8 cellular contexts compared by ENCODE assay signal in the genomic region with DNA sequence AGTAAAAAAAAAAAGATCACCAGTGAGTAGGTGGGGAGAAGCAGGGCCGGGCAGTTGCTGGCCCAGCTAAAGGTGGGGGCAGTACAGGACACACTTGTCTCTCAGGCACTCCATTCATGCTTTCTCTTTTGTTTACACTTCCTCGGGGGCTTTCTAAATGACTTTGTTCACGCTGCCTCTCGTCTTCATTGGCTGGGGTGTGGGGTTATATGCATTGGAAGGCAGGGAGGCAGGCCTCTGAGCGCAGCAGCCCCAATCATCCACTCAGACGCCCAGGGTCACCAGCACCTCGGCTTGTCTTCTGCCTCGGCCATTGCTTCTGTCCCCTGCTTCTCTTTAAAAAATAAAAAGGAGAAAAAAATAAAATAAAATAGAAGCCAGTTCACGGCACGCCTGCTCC. TPM values are rescaled to one million over a fixed set of nuclear protein-coding genes. Genes with fewer than 3 reads are reported as not detected.
DNase-seq lines count a peak whose midpoint lies in the region; ATAC-seq and TF ChIP-seq lines count a peak whose summit lies in the region.

No MANE protein-coding gene starts in this region.

- TF ChIP-seq EP300 in sigmoid colon (IDR thresholded peaks at IDR 0.05): no peak

- no peak for TF ChIP-seq CTCF in DND-41 (IDR thresholded peaks at IDR 0.05; ENCODE audit: borderline replicate concordance, extremely low read depth, low read length, poor library complexity, severe bottlenecking)
- no peak for TF ChIP-seq CTCF in left ventricle myocardium inferior (IDR thresholded peaks at IDR 0.05; ENCODE audit: borderline replicate concordance)
- no peak for TF ChIP-seq CTCF in sigmoid colon (IDR thresholded peaks at IDR 0.05)

- peak overlapping the region; percentile 84 for H3K4me3 Mint-ChIP-seq in activated T-helper 1 cell treated with anti-CD3 and anti-CD28 coated beads, Interleukin-12 subunit alpha, Interleukin-12 subunit beta, Interleukin-2, Interleukin-4 antibody, amounts not matched to agents 30 ng/mL and 10 ng/mL and 1 ng/mL, durations not matched to agents 14 hours and 24 hours and 36 hours

- peak overlapping the region; percentile 67 for H3K9ac ChIP-seq in DND-41 (ENCODE audit: low read depth, low read length)

- H3K4me1 ChIP-seq in DND-41 (ENCODE audit: insufficient read depth, low read length) (peaks cover 39% of the 10 kb centered on the region), left ventricle myocardium inferior (peaks cover 73% of the 10 kb centered on the region), sigmoid colon (peaks cover 0 to 62% (median 48%) of the 10 kb centered on the region in 4 donors)

- peak overlapping the region; percentile 85 for H2AFZ ChIP-seq in DND-41 (ENCODE audit: low read depth, low read length)

- H3K79me2 ChIP-seq in DND-41 (ENCODE audit: insufficient read depth, low read length): 0 out of 2 replicates have a peak, but pooled peaks cover 2% of the 10 kb centered on the region

- peaks cover 46% of the 10 kb centered on the region for H3K4me1 Mint-ChIP-seq in activated T-helper 1 cell treated with anti-CD3 and anti-CD28 coated beads, Interleukin-12 subunit alpha, Interleukin-12 subunit beta, Interleukin-2, Interleukin-4 antibody, amounts not matched to agents 30 ng/mL and 10 ng/mL and 1 ng/mL, durations not matched to agents 14 hours and 24 hours and 36 hours (ENCODE audit: low read depth)

- H3K27ac ChIP-seq in DND-41 (ENCODE audit: low read length) (peak overlapping the region; percentile 38; the same call in 1 of the 2 replicates), left ventricle myocardium inferior (replicated peaks) (peak overlapping the region; percentile 95), sigmoid colon (peak overlapping the region; percentile 94 to 99 (median 96))

- DNase-seq in DND-41: peak; percentile 25
- peak; percentile 34 for DNase-seq in NAMALWA (ENCODE audit: low spot score)
- DNase-seq in activated T-helper 1 cell treated with anti-CD3 and anti-CD28 coated beads, Interleukin-12 subunit alpha, Interleukin-12 subunit beta, Interleukin-2, Interleukin-4 antibody, amounts not matched to agents 30 ng/mL and 10 ng/mL and 1 ng/mL, durations not matched to agents 14 hours and 24 hours and 36 hours (ENCODE audit: low spot score): peak; percentile 27
- no peak for DNase-seq in left ventricle myocardium inferior
- DNase-seq in sigmoid colon: peak; percentile 68
- no peak for DNase-seq in effector CD4-positive, alpha-beta T cell
- no peak for DNase-seq in activated CD4-positive, CD25-positive, alpha-beta regulatory T cell treated with anti-CD3 and anti-CD28 coated beads, Interleukin-2, amount 50 U/mL, for 72 hours

- intact Hi-C loops in activated T-helper 1 cell treated with anti-CD3 and anti-CD28 coated beads, Interleukin-12 subunit alpha, Interleukin-12 subunit beta, Interleukin-2, Interleukin-4 antibody, amounts not matched to agents 30 ng/mL and 10 ng/mL and 1 ng/mL, durations not matched to agents 14 hours and 24 hours and 36 hours (cut with micrococcal nuclease): loop anchor here (1.0 to 5.0 kb wide), 2 partner anchors 404 to 804 kb away; a partner anchor contains a TSS
- intact Hi-C loops in left ventricle myocardium inferior (cut with micrococcal nuclease) (loop anchor here (5.0 to 10.0 kb wide), 2 partner anchors 74 to 267 kb away; no protein-coding TSS in a partner anchor), sigmoid colon (cut with DNase I) (loop anchor here (5.0 kb wide), 1 partner anchor 404 kb away; a partner anchor contains a TSS)

- TF ChIP-seq POLR2A in sigmoid colon (IDR thresholded peaks at IDR 0.05): no peak

- no peaks in the 10 kb centered on the region for H3K36me3 Mint-ChIP-seq in activated T-helper 1 cell treated with anti-CD3 and anti-CD28 coated beads, Interleukin-12 subunit alpha, Interleukin-12 subunit beta, Interleukin-2, Interleukin-4 antibody, amounts not matched to agents 30 ng/mL and 10 ng/mL and 1 ng/mL, durations not matched to agents 14 hours and 24 hours and 36 hours (ENCODE audit: low read depth)

- peaks cover 4% of the 10 kb centered on the region for H3K27me3 ChIP-seq in DND-41 (ENCODE audit: insufficient read depth, low read length, poor library complexity)
- H3K27me3 ChIP-seq in left ventricle myocardium inferior (ENCODE audit: low read depth): no peaks in the 10 kb centered on the region
- no peaks in the 10 kb centered on the region for H3K27me3 ChIP-seq in sigmoid colon

- H3K4me3 ChIP-seq in DND-41 (ENCODE audit: low read depth in 1 of 2, low read length in 2 of 2) (peak overlapping the region; percentile 43 to 60; a peak in 3 of 4 replicates), left ventricle myocardium inferior (peak overlapping the region; percentile 87), sigmoid colon (peak overlapping the region; percentile 60 to 81 (median 74))

- H3K27me3 Mint-ChIP-seq in activated T-helper 1 cell treated with anti-CD3 and anti-CD28 coated beads, Interleukin-12 subunit alpha, Interleukin-12 subunit beta, Interleukin-2, Interleukin-4 antibody, amounts not matched to agents 30 ng/mL and 10 ng/mL and 1 ng/mL, durations not matched to agents 14 hours and 24 hours and 36 hours (ENCODE audit: insufficient read depth): peaks cover 5% of the 10 kb centered on the region

- no peaks in the 10 kb centered on the region for H3K36me3 ChIP-seq in DND-41 (ENCODE audit: insufficient read depth, low read length)
- no peaks in the 10 kb centered on the region for H3K36me3 ChIP-seq in left ventricle myocardium inferior
- no peaks in the 10 kb centered on the region for H3K36me3 ChIP-seq in sigmoid colon

- 0 out of 2 replicates have a peak, but pooled peaks cover 3% of the 10 kb centered on the region for H4K20me1 ChIP-seq in DND-41 (ENCODE audit: insufficient read depth, low read length)

- no peaks in the 10 kb centered on the region for H3K9me3 Mint-ChIP-seq in activated T-helper 1 cell treated with anti-CD3 and anti-CD28 coated beads, Interleukin-12 subunit alpha, Interleukin-12 subunit beta, Interleukin-2, Interleukin-4 antibody, amounts not matched to agents 30 ng/mL and 10 ng/mL and 1 ng/mL, durations not matched to agents 14 hours and 24 hours and 36 hours

- WGBS in sigmoid colon, 2 donors: 2 to 9% methylated on average over 10 of the region's 10 CpGs

- H3K9me3 ChIP-seq in DND-41 (ENCODE audit: insufficient read depth, low read length, severe bottlenecking): no peaks in the 10 kb centered on the region
- no peaks in the 10 kb centered on the region for H3K9me3 ChIP-seq in left ventricle myocardium inferior (replicated peaks)
- no peaks in the 10 kb centered on the region for H3K9me3 ChIP-seq in sigmoid colon

- ATAC-seq in DND-41 (ENCODE audit: insufficient read depth, low read depth): 0 out of 3 replicates have a peak, but pooled peaks have one; percentile 8
- ATAC-seq in GM21360 (IDR thresholded peaks at IDR 0.05; ENCODE audit: unreplicated experiment): peak; percentile 41

- peak overlapping the region; percentile 41 for H3K27ac Mint-ChIP-seq in activated T-helper 1 cell treated with anti-CD3 and anti-CD28 coated beads, Interleukin-12 subunit alpha, Interleukin-12 subunit beta, Interleukin-2, Interleukin-4 antibody, amounts not matched to agents 30 ng/mL and 10 ng/mL and 1 ng/mL, durations not matched to agents 14 hours and 24 hours and 36 hours

- H3K4me2 ChIP-seq in DND-41 (ENCODE audit: insufficient read depth, low read length): peak overlapping the region; percentile 68

RNA-seq across cellular contexts. Expression of a gene that starts 0.4 kb away (rescaled TPM):
- 2.2 and 3.0 TPM in 2 replicates for total RNA-seq in activated T-helper 1 cell treated with anti-CD3 and anti-CD28 coated beads, Interleukin-12 subunit alpha, Interleukin-12 subunit beta, Interleukin-2, Interleukin-4 antibody, amounts not matched to agents 30 ng/mL and 10 ng/mL and 1 ng/mL, durations not matched to agents 14 hours and 24 hours and 36 hours
- 27.2 TPM for total RNA-seq in left ventricle myocardium inferior
- total RNA-seq in sigmoid colon: 10 to 100 TPM in 3 of 4 donors, 1 to 10 TPM in 1; 7.6 to 44.0 (median 19.3) TPM
- polyA plus RNA-seq in sigmoid colon: 1 to 10 TPM; 2.3 to 7.8 (median 5.8) TPM

RNA-seq across cellular contexts. Expression of a gene that starts 4.1 kb away (rescaled TPM):
- 8.7 and 10.4 TPM in 2 replicates for total RNA-seq in activated T-helper 1 cell treated with anti-CD3 and anti-CD28 coated beads, Interleukin-12 subunit alpha, Interleukin-12 subunit beta, Interleukin-2, Interleukin-4 antibody, amounts not matched to agents 30 ng/mL and 10 ng/mL and 1 ng/mL, durations not matched to agents 14 hours and 24 hours and 36 hours
- total RNA-seq in left ventricle myocardium inferior (29.8 TPM), sigmoid colon (10 to 100 TPM; 31.4 to 63.7 (median 50.2) TPM)
- polyA plus RNA-seq in sigmoid colon: 10 to 100 TPM; 31.6 to 42.8 (median 35.4) TPM

Comparison
In these comparisons a context has a peak if more than half of its experiments do, and no peak if none do; other contexts are left out.
1. DNase-seq: peak in DND-41 (single experiment), NAMALWA (single experiment), activated T-helper 1 cell treated with anti-CD3 and anti-CD28 coated beads, Interleukin-12 subunit alpha, Interleukin-12 subunit beta, Interleukin-2, Interleukin-4 antibody, amounts not matched to agents 30 ng/mL and 10 ng/mL and 1 ng/mL, durations not matched to agents 14 hours and 24 hours and 36 hours (single experiment) and sigmoid colon (single experiment); none in left ventricle myocardium inferior (single experiment), effector CD4-positive, alpha-beta T cell (single experiment) and activated CD4-positive, CD25-positive, alpha-beta regulatory T cell treated with anti-CD3 and anti-CD28 coated beads, Interleukin-2, amount 50 U/mL, for 72 hours (single experiment).
2. H3K27ac ChIP-seq: peak in every context shown above with its lines; median percentile 96 in sigmoid colon; 95 in left ventricle myocardium inferior; 38 in DND-41.
3. Peak in every context shown above with its lines, with median percentiles within 50 percentile points of each other: H3K4me3 ChIP-seq.